31 cellular contexts compared by ENCODE assay signal in genomic region chr18:80037869-80038630, GRCh38. TPM values are rescaled to one million over a fixed set of nuclear protein-coding genes. Genes with fewer than 3 reads are reported as not detected.
A peak's percentile ranks its signal among the peaks of the same experiment; 100 is the strongest.
DNase-seq lines count a peak whose midpoint lies in the region; TF ChIP-seq lines count a peak whose summit lies in the region.
"Had no signal": no experiment of that assay in that cellular context is flagged by ENCODE, and none has a peak within 500 bp of the region (broad histone marks: within the 10 kb centered on the region; RNA-seq: fewer than 3 reads in every experiment).

No MANE protein-coding gene starts in this region.

- H3K27me3 ChIP-seq in endodermal cell (ENCODE audit: control insufficient read depth, insufficient read depth, low read length, poor library complexity, severe bottlenecking), result no peaks in the 10 kb centered on the region
- no peaks in the 10 kb centered on the region for H3K27me3 ChIP-seq in osteoblast (ENCODE audit: insufficient read depth, low read length)
- H3K27me3 ChIP-seq: esophagus muscularis mucosa, pancreas, transverse colon had no signal

- 89 to 91% methylated on average over 17 of the region's 17 CpGs for WGBS in endodermal cell (ENCODE audit: insufficient coverage in 1 of 2, insufficient read length in 1 of 2), 2 experiments

- H3K36me3 Mint-ChIP-seq in endodermal cell (ENCODE audit: low read depth), result peaks cover 42% of the 10 kb centered on the region

- peaks cover 11% of the 10 kb centered on the region for H4K20me1 ChIP-seq in osteoblast (ENCODE audit: insufficient read depth, low read length)

- DNase-seq in NAMALWA (ENCODE audit: low spot score) (peak; percentile 31), NCI-H524 treated with DMSO at 0.1 percent for 48 hours (lab: John Stamatoyannopoulos, UW) (peak; percentile 80), endodermal cell (no peak), osteoblast (ENCODE audit: insufficient read length, low spot score, missing footprints) (peak; percentile 65), NCI-H1436 (lab: John Stamatoyannopoulos, UW) (no peak), NCI-H2081 (lab: John Stamatoyannopoulos, UW) (no peak)
- no peak for DNase-seq in activated CD4-positive, alpha-beta T cell treated with anti-CD3 and anti-CD28 coated beads, Interleukin-2, amount 50 U/mL, for 4 hours
- DNase-seq: activated CD4-positive, alpha-beta T cell treated with anti-CD3 and anti-CD28 coated beads, Interleukin-2, amount 50 U/mL, for 1 hour; activated CD4-positive, CD25-positive, alpha-beta regulatory T cell; activated CD8-positive, alpha-beta memory T cell treated with anti-CD3 and anti-CD28 coated beads, Interleukin-2, amount 10 ng/mL, durations not matched to agents 7 days and 5 days; activated T-cell treated with anti-CD3 and anti-CD28 coated beads, Interleukin-2, amount 50 U/mL, for 72 hours; CD8-positive, alpha-beta memory T cell; cerebellar nuclear complex; dermis blood vessel endothelial cell; DMS53; foreskin fibroblast; head of caudate nucleus; kidney; mucosa of descending colon; NCI-H1092; NCI-H1930; NCI-H2227 treated with DMSO at 0.1 percent for 48 hours; NCI-H774; pancreas; RPMI8226; transverse colon had no signal

- peaks cover 30% of the 10 kb centered on the region for H3K36me3 ChIP-seq in endodermal cell (ENCODE audit: control insufficient read depth, insufficient read depth, low read length)
- peaks cover 7% of the 10 kb centered on the region for H3K36me3 ChIP-seq in osteoblast (ENCODE audit: insufficient read depth, low read length)

- H3K4me3 ChIP-seq in endodermal cell (ENCODE audit: low read length), result no peak overlapping the region
- no peak overlapping the region for H3K4me3 ChIP-seq in osteoblast (ENCODE audit: insufficient read depth, low read length)
- H3K4me3 ChIP-seq: esophagus muscularis mucosa, lung, mucosa of descending colon, pancreas, transverse colon had no signal

- H3K4me1 Mint-ChIP-seq in endodermal cell, result peaks cover 14% of the 10 kb centered on the region

- no peak overlapping the region for H2AFZ ChIP-seq in osteoblast (ENCODE audit: low read length)

- H3K9me3 Mint-ChIP-seq in endodermal cell, result no peaks in the 10 kb centered on the region
- H3K9me3 Mint-ChIP-seq: activated T-cell treated with anti-CD3 and anti-CD28 coated beads, Interleukin-2, amount 50 U/mL, for 72 hours; stimulated activated memory B cell treated with anti-CD40 and anti-IgM and Interleukin-4, amounts not matched to agents 10 μg/mL and 1 μg/mL and 100 μg/mL, for 72 hours had no signal

- no peak overlapping the region for H3K4me2 ChIP-seq in osteoblast (ENCODE audit: insufficient read depth, low read length)

- H3K27me3 Mint-ChIP-seq in endodermal cell (ENCODE audit: insufficient read depth), result peaks cover 4% of the 10 kb centered on the region
- H3K27me3 Mint-ChIP-seq: activated CD8-positive, alpha-beta memory T cell treated with anti-CD3 and anti-CD28 coated beads, Interleukin-2, amount 10 ng/mL, durations not matched to agents 7 days and 5 days; CD8-positive, alpha-beta memory T cell; IgD-negative memory B cell; natural killer cell treated with Interleukin-12 subunit alpha and Interleukin-12 subunit beta and Interleukin-15 and Interleukin-18, amount 100 ng/mL, for 72 hours; stimulated activated memory B cell treated with anti-CD40 and anti-IgM and Interleukin-4, amounts not matched to agents 10 μg/mL and 1 μg/mL and 100 μg/mL, for 72 hours had no signal

- H3K9me3 ChIP-seq in endodermal cell (ENCODE audit: control insufficient read depth, low read length), result no peaks in the 10 kb centered on the region
- H3K9me3 ChIP-seq in osteoblast (ENCODE audit: low read depth, low read length), result no peaks in the 10 kb centered on the region
- H3K9me3 ChIP-seq: esophagus muscularis mucosa, mucosa of descending colon, pancreas, transverse colon had no signal

- H3K79me2 ChIP-seq in osteoblast (ENCODE audit: insufficient read depth, low read length), result peaks cover 29% of the 10 kb centered on the region

- H3K4me3 Mint-ChIP-seq in endodermal cell, result no peak overlapping the region
- H3K4me3 Mint-ChIP-seq: activated CD8-positive, alpha-beta memory T cell treated with anti-CD3 and anti-CD28 coated beads, Interleukin-2, amount 10 ng/mL, durations not matched to agents 7 days and 5 days; activated T-cell treated with anti-CD3 and anti-CD28 coated beads, Interleukin-2, amount 50 U/mL, for 72 hours; CD8-positive, alpha-beta memory T cell; natural killer cell treated with Interleukin-12 subunit alpha and Interleukin-12 subunit beta and Interleukin-15 and Interleukin-18, amount 100 ng/mL, for 72 hours; stimulated activated memory B cell treated with anti-CD40 and anti-IgM and Interleukin-4, amounts not matched to agents 10 μg/mL and 1 μg/mL and 100 μg/mL, for 72 hours had no signal

- H3K27ac ChIP-seq in endodermal cell (ENCODE audit: low read depth, low read length) (no peak overlapping the region), osteoblast (ENCODE audit: low read depth, low read length) (no peak overlapping the region)
- H3K27ac ChIP-seq: esophagus muscularis mucosa, pancreas, transverse colon had no signal

- no peak overlapping the region for H3K9ac ChIP-seq in endodermal cell (ENCODE audit: extremely low read depth, low read length, poor library complexity, severe bottlenecking)

- TF ChIP-seq CTCF in endodermal cell (conservative IDR thresholded peaks at IDR 0.05) (no peak), osteoblast (IDR thresholded peaks at IDR 0.05; ENCODE audit: extremely low read depth, low read depth, low read length) (no peak)

- H3K27ac Mint-ChIP-seq in endodermal cell, result peak overlapping the region; percentile 22
- H3K27ac Mint-ChIP-seq: activated CD8-positive, alpha-beta memory T cell treated with anti-CD3 and anti-CD28 coated beads, Interleukin-2, amount 10 ng/mL, durations not matched to agents 7 days and 5 days; activated T-cell treated with anti-CD3 and anti-CD28 coated beads, Interleukin-2, amount 50 U/mL, for 72 hours; natural killer cell treated with Interleukin-12 subunit alpha and Interleukin-12 subunit beta and Interleukin-15 and Interleukin-18, amount 100 ng/mL, for 72 hours; stimulated activated memory B cell treated with anti-CD40 and anti-IgM and Interleukin-4, amounts not matched to agents 10 μg/mL and 1 μg/mL and 100 μg/mL, for 72 hours had no signal

- H3K4me1 ChIP-seq in endodermal cell (ENCODE audit: control insufficient read depth, insufficient read depth, low read length) (peaks cover 4% of the 10 kb centered on the region), osteoblast (ENCODE audit: insufficient read depth, low read length) (peaks cover 11% of the 10 kb centered on the region)

RNA-seq across cellular contexts. Expression of gene RBFA, which starts 3.8 kb away (rescaled TPM):
- total RNA-seq in endodermal cell, result 10 to 100 TPM; 16.6 to 27.6 TPM
- polyA plus RNA-seq in endodermal cell (2013, experiment 1 of 2), result 26.5 TPM
- polyA plus RNA-seq in endodermal cell (2013, experiment 2 of 2), result 24.5 TPM
- total RNA-seq in osteoblast, result 28.9 and 29.0 TPM in 2 replicates

RNA-seq across cellular contexts. Expression of gene TXNL4A, which starts 49.7 kb away (rescaled TPM):
- total RNA-seq in endodermal cell, result 100 to 1,000 TPM; 117 to 138 TPM
- 151 TPM for polyA plus RNA-seq in endodermal cell (2013, experiment 1 of 2)
- 154 TPM for polyA plus RNA-seq in endodermal cell (2013, experiment 2 of 2)
- 53.6 and 54.6 TPM in 2 replicates for total RNA-seq in osteoblast

Comparison
In these comparisons a context has a peak if more than half of its experiments do, and no peak if none do; other contexts are left out.
1. DNase-seq: peak in NAMALWA (single experiment), NCI-H524 treated with DMSO at 0.1 percent for 48 hours (single experiment) and osteoblast (single experiment); none in endodermal cell (single experiment), NCI-H1436 (single experiment), activated CD4-positive, alpha-beta T cell treated with anti-CD3 and anti-CD28 coated beads, Interleukin-2, amount 50 U/mL, for 4 hours (0 of 2) and NCI-H2081 (0 of 2).